Comparison of ENCODE assay signal across 8 cellular contexts in the genomic region with DNA sequence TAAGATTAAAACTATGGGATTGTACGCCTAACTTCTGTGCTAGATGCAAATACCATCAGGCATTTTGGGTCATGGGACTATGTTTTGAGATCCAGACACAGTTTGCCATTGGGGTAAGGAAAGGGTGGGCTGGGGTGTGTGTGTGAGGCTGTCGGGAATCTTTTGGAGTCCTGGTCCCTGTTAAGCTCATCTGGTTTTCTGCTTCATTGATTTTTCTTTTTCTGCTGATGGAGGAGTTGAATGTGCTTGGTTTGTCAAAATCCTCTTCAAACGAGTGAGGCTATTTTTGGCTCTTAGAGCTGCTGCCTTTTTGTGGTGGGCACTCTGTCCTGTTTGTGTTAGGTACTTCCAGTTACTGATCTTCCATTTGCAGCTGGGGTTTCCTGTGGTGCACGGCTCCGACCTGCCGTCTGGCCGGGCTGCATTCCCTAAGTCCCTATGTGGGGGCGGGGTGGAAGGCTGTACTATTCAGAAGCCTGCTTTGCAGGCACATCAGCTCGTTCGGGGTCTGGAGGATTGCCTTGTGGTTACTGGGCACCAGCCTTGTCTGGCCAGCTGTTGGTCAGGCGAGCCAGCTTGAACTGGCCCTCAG. TPM values are rescaled to one million over a fixed set of nuclear protein-coding genes. Genes with fewer than 3 reads are reported as not detected.
DNase-seq lines count a peak whose midpoint lies in the region; ATAC-seq and TF ChIP-seq lines count a peak whose summit lies in the region.

No MANE protein-coding gene starts in this region.

- H3K9me3 ChIP-seq in skeletal muscle tissue (ENCODE audit: control insufficient read depth in 3 of 3, low read length in 3 of 3) = no peaks in the 10 kb centered on the region

- H3K27me3 ChIP-seq in skeletal muscle tissue (ENCODE audit: control insufficient read depth in 3 of 3, insufficient read depth in 3 of 3, low read length in 3 of 3) = peaks cover 3 to 31% (median 9%) of the 10 kb centered on the region in 3 donors

- peaks cover 30% of the 10 kb centered on the region for H3K36me3 Mint-ChIP-seq in T-helper 1 cell treated with Interleukin-12 subunit alpha and Interleukin-12 subunit beta and Interleukin-4 antibody, amounts not matched to agents 30 μg/mL and 1 μg/mL, for 36 hours (ENCODE audit: low read depth)
- peaks cover 40% of the 10 kb centered on the region for H3K36me3 Mint-ChIP-seq in brain

- peak overlapping the region in 2 of 3 donors; percentile 40 to 55 for H3K9ac ChIP-seq in skeletal muscle tissue (ENCODE audit: low read depth in 1 of 3, low read length in 3 of 3)

- peak overlapping the region; percentile 29 for H3K27ac ChIP-seq in skeletal muscle tissue (ENCODE audit: low read depth, low read length)

- peak overlapping the region; percentile 97 for H3K4me3 Mint-ChIP-seq in T-helper 1 cell treated with Interleukin-12 subunit alpha and Interleukin-12 subunit beta and Interleukin-4 antibody, amounts not matched to agents 30 μg/mL and 1 μg/mL, for 36 hours
- peak overlapping the region; percentile 88 to 95 (median 91) for H3K4me3 Mint-ChIP-seq in brain

- no peak for DNase-seq in T-helper 1 cell
- peak; percentile 63 for DNase-seq in NCI-H2227 (lab: John Stamatoyannopoulos, UW; ENCODE audit: unreplicated experiment)
- DNase-seq in iPS-NIHi7 (ENCODE audit: extremely low spot score) = peak; percentile 83
- no peak for DNase-seq in NCI-H1694 treated with DMSO at 0.1 percent for 48 hours (lab: John Stamatoyannopoulos, UW)

- no peaks in the 10 kb centered on the region for H3K9me3 Mint-ChIP-seq in T-helper 1 cell treated with Interleukin-12 subunit alpha and Interleukin-12 subunit beta and Interleukin-4 antibody, amounts not matched to agents 30 μg/mL and 1 μg/mL, for 36 hours
- peaks cover 0 to 3% (median 0%) of the 10 kb centered on the region in 5 experiments for H3K9me3 Mint-ChIP-seq in brain

- TF ChIP-seq CTCF in brain (conservative IDR thresholded peaks at IDR 0.05) = no peak

- no peaks in the 10 kb centered on the region for H3K36me3 ChIP-seq in skeletal muscle tissue (ENCODE audit: control insufficient read depth in 3 of 3, insufficient read depth in 3 of 3, low read length in 3 of 3)

- H3K4me1 ChIP-seq in skeletal muscle tissue (ENCODE audit: control insufficient read depth in 3 of 3, insufficient read depth in 3 of 3, low read length in 3 of 3) = peaks cover 44 to 47% (median 45%) of the 10 kb centered on the region in 3 donors

- H3K4me3 ChIP-seq in skeletal muscle tissue (ENCODE audit: low read length in 3 of 3) = peak overlapping the region; percentile 64 to 72 (median 71)

- peak overlapping the region; percentile 92 for H3K27ac Mint-ChIP-seq in T-helper 1 cell treated with Interleukin-12 subunit alpha and Interleukin-12 subunit beta and Interleukin-4 antibody, amounts not matched to agents 30 μg/mL and 1 μg/mL, for 36 hours
- H3K27ac Mint-ChIP-seq in brain = peak overlapping the region; percentile 81 to 91 (median 89)

- H3K27me3 Mint-ChIP-seq in T-helper 1 cell treated with Interleukin-12 subunit alpha and Interleukin-12 subunit beta and Interleukin-4 antibody, amounts not matched to agents 30 μg/mL and 1 μg/mL, for 36 hours (ENCODE audit: low read depth) = no peaks in the 10 kb centered on the region
- H3K27me3 Mint-ChIP-seq in brain = peaks cover 5% of the 10 kb centered on the region

- peaks cover 57% of the 10 kb centered on the region for H3K4me1 Mint-ChIP-seq in T-helper 1 cell treated with Interleukin-12 subunit alpha and Interleukin-12 subunit beta and Interleukin-4 antibody, amounts not matched to agents 30 μg/mL and 1 μg/mL, for 36 hours (ENCODE audit: low read depth)
- peaks cover 82% of the 10 kb centered on the region for H3K4me1 Mint-ChIP-seq in brain

- no peak for ATAC-seq in GM18858 (IDR thresholded peaks at IDR 0.05; ENCODE audit: unreplicated experiment)

RNA-seq across cellular contexts. Expression of a gene that starts 2.9 kb away (rescaled TPM):
- polyA plus RNA-seq in brain (ENCODE audit: insufficient read depth, low read depth, low replicate concordance) = 52.6 TPM
- 12.5 TPM for total RNA-seq in skeletal muscle tissue

RNA-seq across cellular contexts. Expression of a gene that starts 37.9 kb away (rescaled TPM):
- 13.4 TPM for polyA plus RNA-seq in brain (ENCODE audit: insufficient read depth, low read depth, low replicate concordance)
- 0.52 TPM for total RNA-seq in skeletal muscle tissue

RNA-seq across cellular contexts. Expression of a gene that starts 41.4 kb away (rescaled TPM):
- polyA plus RNA-seq in brain (ENCODE audit: insufficient read depth, low read depth, low replicate concordance) = 4.2 TPM
- under 0.01 TPM for total RNA-seq in skeletal muscle tissue

Comparison
In these comparisons a context has a peak if more than half of its experiments do, and no peak if none do; other contexts are left out.
1. DNase-seq: peak in NCI-H2227 (single experiment) and iPS-NIHi7 (single experiment); none in T-helper 1 cell (0 of 5) and NCI-H1694 treated with DMSO at 0.1 percent for 48 hours (single experiment).